In the genomic region with DNA sequence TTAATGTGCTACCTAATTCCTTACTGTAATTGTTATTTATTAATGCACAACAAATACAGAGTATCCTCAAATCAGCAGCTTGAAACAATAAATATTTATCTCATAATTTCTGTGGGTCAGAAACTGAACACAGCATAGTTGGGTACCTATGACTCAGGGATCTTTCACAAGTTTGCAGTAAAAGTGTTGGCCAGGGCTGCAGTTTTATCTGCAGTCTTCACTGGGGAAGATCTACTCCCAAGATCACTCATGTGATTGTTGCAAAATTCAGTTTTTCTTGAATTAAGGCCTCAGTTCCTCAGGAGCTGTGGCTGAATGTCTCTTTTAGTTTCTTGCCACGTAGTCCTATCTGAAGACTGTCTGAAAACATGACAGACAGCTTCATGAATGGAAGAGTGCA, we compare ENCODE assay signal across 28 cellular contexts.
"Had no signal": no experiment of that assay in that cellular context is flagged by ENCODE, and none has a peak within 500 bp of the region (broad histone marks: within the 10 kb centered on the region; RNA-seq: fewer than 3 reads in every experiment).

No MANE protein-coding gene starts in this region.

- H3K4me3 ChIP-seq: ascending aorta had no signal

- ATAC-seq: activated CD4-positive, alpha-beta T cell treated with anti-CD3 and anti-CD28 coated beads for 36 hours; activated CD4-positive, CD25-positive, alpha-beta regulatory T cell treated with anti-CD3 and anti-CD28 coated beads, Interleukin-2, amount 50 U/mL, for 24 hours; activated CD8-positive, alpha-beta memory T cell treated with anti-CD3 and anti-CD28 coated beads, Interleukin-2, amount 10 ng/mL, durations not matched to agents 7 days and 5 days; activated CD8-positive, alpha-beta T cell treated with anti-CD3 and anti-CD28 coated beads, Interleukin-2, amount 10 ng/mL, durations not matched to agents 7 days and 5 days; activated naive CD8-positive, alpha-beta T cell treated with anti-CD3 and anti-CD28 coated beads, Interleukin-2, amount 50 U/mL, for 24 hours; WTC11 had no signal

- DNase-seq: activated CD4-positive, alpha-beta memory T cell treated with anti-CD3 and anti-CD28 coated beads, Interleukin-2, amount 10 ng/mL, durations not matched to agents 7 days and 5 days; activated CD4-positive, alpha-beta T cell treated with anti-CD3 and anti-CD28 coated beads for 1 hour; activated CD4-positive, alpha-beta T cell treated with anti-CD3 and anti-CD28 coated beads for 36 hours; activated CD4-positive, alpha-beta T cell treated with anti-CD3 and anti-CD28 coated beads for 48 hours; activated CD4-positive, alpha-beta T cell treated with anti-CD3 and anti-CD28 coated beads, Interleukin-2, amount 10 ng/mL, durations not matched to agents 7 days and 5 days; activated CD4-positive, alpha-beta T cell treated with anti-CD3 and anti-CD28 coated beads, Interleukin-2, amount 50 U/mL, for 48 hours; activated CD4-positive, CD25-positive, alpha-beta regulatory T cell; activated CD8-positive, alpha-beta memory T cell treated with anti-CD3 and anti-CD28 coated beads for 24 hours; activated CD8-positive, alpha-beta memory T cell treated with anti-CD3 and anti-CD28 coated beads, Interleukin-2, amount 10 ng/mL, durations not matched to agents 7 days and 5 days; activated CD8-positive, alpha-beta memory T cell treated with anti-CD3 and anti-CD28 coated beads, Interleukin-2, amount 50 U/mL, for 48 hours; activated CD8-positive, alpha-beta T cell treated with anti-CD3 and anti-CD28 coated beads, Interleukin-2, amount 10 ng/mL, durations not matched to agents 7 days and 5 days; activated effector memory CD4-positive, alpha-beta T cell treated with Interleukin-2 at 50 U/mL for 16 hours; activated gamma-delta T cell; activated naive CD4-positive, alpha-beta T cell treated with anti-CD3 and anti-CD28 coated beads, Interleukin-2, amount 10 ng/mL, durations not matched to agents 7 days and 5 days; activated naive CD4-positive, alpha-beta T cell treated with Interleukin-2 at 50 U/mL for 16 hours; activated naive CD8-positive, alpha-beta T cell treated with anti-CD3 and anti-CD28 coated beads, Interleukin-2, amount 10 ng/mL, durations not matched to agents 7 days and 5 days; activated naive CD8-positive, alpha-beta T cell treated with anti-CD3 and anti-CD28 coated beads, Interleukin-2, amount 50 U/mL, for 24 hours; activated T-cell treated with anti-CD3 and anti-CD28 coated beads, Interleukin-2, amount 50 U/mL, for 24 hours; activated T-cell treated with anti-CD3 and anti-CD28 coated beads, Interleukin-2, amount 50 U/mL, for 48 hours; amniotic stem cell; central memory CD4-positive, alpha-beta T cell; T-helper 1 cell; T-helper 2 cell; T-helper 9 cell; WERI-Rb-1 had no signal
